Comparison of ENCODE assay signal across 8 cellular contexts in genomic region chr1:1063945-1064831, GRCh38. TPM values are rescaled to one million over a fixed set of nuclear protein-coding genes. Genes with fewer than 3 reads are reported as not detected.
A peak's percentile ranks its signal among the peaks of the same experiment; 100 is the strongest.
DNase-seq lines count a peak whose midpoint lies in the region; ATAC-seq and TF ChIP-seq lines count a peak whose summit lies in the region.

No MANE protein-coding gene starts in this region.

- 15 to 21% methylated on average over 43 to 50 of the region's 50 CpGs for WGBS in heart right ventricle, 2 donors

- intact Hi-C loops in heart right ventricle (cut with DNase I), result loop anchor here in 9 of 10 donors (1.0 to 10.0 kb wide), 7 partner anchors 31 to 82 kb away; partner anchors contain the start of genes PERM1 (in 4 of the 9) and ISG15 (in 1 of the 9)

- peak; percentile 66 for TF ChIP-seq CTCF in HL-60 (IDR thresholded peaks at IDR 0.05; ENCODE audit: insufficient read depth, low read length)
- peak; percentile 75 to 95 (median 92) for TF ChIP-seq CTCF in heart right ventricle (IDR thresholded peaks at IDR 0.05)

- ATAC-seq in GM19452 (IDR thresholded peaks at IDR 0.05; ENCODE audit: unreplicated experiment) (peak; percentile 52), heart right ventricle (peak; percentile 48 to 86 (median 70)), HG03025 (IDR thresholded peaks at IDR 0.05; ENCODE audit: low FRiP score, unreplicated experiment) (no peak)

- H3K36me3 ChIP-seq in heart right ventricle, result no peaks in the 10 kb centered on the region

- peak; percentile 31 for DNase-seq in COR-L47 (lab: John Stamatoyannopoulos, UW)
- DNase-seq in HL-60 (ENCODE audit: low read depth in 1 of 2, low spot score in 1 of 2), result peak; percentile 46 to 84
- DNase-seq in SKM-1 (lab: John Stamatoyannopoulos, UW; ENCODE audit: unreplicated experiment), result peak; percentile 12
- DNase-seq in activated naive CD4-positive, alpha-beta T cell treated with anti-CD3 and anti-CD28 coated beads, Interleukin-2, amount 50 U/mL, for 16 hours, result peak; percentile 88
- peak; percentile 35 to 70 for DNase-seq in heart right ventricle
- DNase-seq in smooth muscle cell of the brain vasculature (ENCODE audit: low read depth, low spot score), result peak; percentile 61

- H3K4me1 ChIP-seq in heart right ventricle, result peaks cover 11 to 43% (median 28%) of the 10 kb centered on the region in 9 donors

- no peaks in the 10 kb centered on the region for H3K9me3 ChIP-seq in heart right ventricle

- H3K4me3 ChIP-seq in HL-60 (replicated peaks; ENCODE audit: insufficient read depth, low read length), result peak overlapping the region; percentile 2; the same call in 1 of the 2 replicates
- no peak overlapping the region for H3K4me3 ChIP-seq in heart right ventricle

- no peak overlapping the region for H3K27ac ChIP-seq in HL-60 (replicated peaks)
- no peak overlapping the region for H3K27ac ChIP-seq in heart right ventricle

- H3K27me3 ChIP-seq in HL-60 (ENCODE audit: insufficient read depth, poor library complexity, severe bottlenecking) (peaks cover 32% of the 10 kb centered on the region), heart right ventricle (peaks cover 33 to 94% (median 75%) of the 10 kb centered on the region in 7 donors)

RNA-seq across cellular contexts. Expression of gene RNF223, which starts 9.9 kb away (rescaled TPM):
- not detected for total RNA-seq in heart right ventricle
- polyA plus RNA-seq in heart right ventricle, result not detected

RNA-seq across cellular contexts. Expression of gene AGRN, which starts 44.3 kb away (rescaled TPM):
- total RNA-seq in heart right ventricle, result 10 to 100 TPM; 12.7 to 33.9 (median 18.3) TPM
- polyA plus RNA-seq in heart right ventricle, result 10 to 100 TPM; 11.5 to 30.7 TPM

RNA-seq across cellular contexts. Expression of gene ISG15, which starts 50.9 kb away (rescaled TPM):
- 100 to 1,000 TPM in 1 of 10 donors, 10 to 100 TPM in 8, 1 to 10 TPM in 1; 9.8 to 169 (median 20.9) TPM for total RNA-seq in heart right ventricle
- 100 to 1,000 TPM in 1 of 2 donors, 10 to 100 TPM in 1; 51.7 to 186 TPM for polyA plus RNA-seq in heart right ventricle

RNA-seq across cellular contexts. Expression of gene C1orf159, which starts 51.7 kb away (rescaled TPM):
- 1 to 10 TPM; 2.9 to 6.0 (median 3.5) TPM for total RNA-seq in heart right ventricle
- polyA plus RNA-seq in heart right ventricle, result 10 to 100 TPM in 1 of 2 donors, 1 to 10 TPM in 1; 7.1 to 14.0 TPM

Comparison
In these comparisons a context has a peak if more than half of its experiments do, and no peak if none do; other contexts are left out.
1. DNase-seq: peak in every context shown above with its lines; median percentile 88 in activated naive CD4-positive, alpha-beta T cell treated with anti-CD3 and anti-CD28 coated beads, Interleukin-2, amount 50 U/mL, for 16 hours; 65 in HL-60; 61 in smooth muscle cell of the brain vasculature; 52 in heart right ventricle; 31 in COR-L47; 12 in SKM-1.